In genomic region chr5:55712023-55712859, GRCh38 we compare ENCODE assay signal across 8 cellular contexts. TPM values are rescaled to one million over a fixed set of nuclear protein-coding genes. Genes with fewer than 3 reads are reported as not detected.
DNase-seq lines count a peak whose midpoint lies in the region; TF ChIP-seq lines count a peak whose summit lies in the region.

TSS of gene SLC38A9 (minus strand) at chr5:55712324. CDS start at chr5:55697958, 14,366 bp downstream.

- peaks cover 9% of the 10 kb centered on the region for H3K27me3 Mint-ChIP-seq in HFFc6 (ENCODE audit: insufficient read depth)
- peaks cover 10% of the 10 kb centered on the region for H3K27me3 Mint-ChIP-seq in activated naive CD4-positive, alpha-beta T cell treated with anti-CD3 and anti-CD28 coated beads, Interleukin-2, amount 10 ng/mL, durations not matched to agents 7 days and 5 days

- H3K9me3 Mint-ChIP-seq in HFFc6, result no peaks in the 10 kb centered on the region
- H3K9me3 Mint-ChIP-seq in activated naive CD4-positive, alpha-beta T cell treated with anti-CD3 and anti-CD28 coated beads, Interleukin-2, amount 10 ng/mL, durations not matched to agents 7 days and 5 days, result peaks cover 7% of the 10 kb centered on the region

- peaks cover 14% of the 10 kb centered on the region; the same call in 1 of the 2 replicates for H3K36me3 Mint-ChIP-seq in HFFc6 (ENCODE audit: low read depth)
- H3K36me3 Mint-ChIP-seq in activated naive CD4-positive, alpha-beta T cell treated with anti-CD3 and anti-CD28 coated beads, Interleukin-2, amount 10 ng/mL, durations not matched to agents 7 days and 5 days, result peaks cover 25% of the 10 kb centered on the region

- TF ChIP-seq POLR2A in NB4 (IDR thresholded peaks at IDR 0.05; ENCODE audit: extremely low read depth, insufficient read length), result peak; percentile 87

- H3K4me1 Mint-ChIP-seq in HFFc6 (ENCODE audit: low read depth), result peaks cover 31% of the 10 kb centered on the region
- peaks cover 43% of the 10 kb centered on the region for H3K4me1 Mint-ChIP-seq in activated naive CD4-positive, alpha-beta T cell treated with anti-CD3 and anti-CD28 coated beads, Interleukin-2, amount 10 ng/mL, durations not matched to agents 7 days and 5 days

- H3K4me3 ChIP-seq in NB4 (ENCODE audit: low read depth, low read length) (peak within 1 kb of the TSS; percentile 93), SK-N-MC (peak within 1 kb of the TSS; percentile 77)

- CTCF ChIA-PET in activated naive CD4-positive, alpha-beta T cell treated with anti-CD3 and anti-CD28 coated beads, Interleukin-2, amount 10 ng/mL, durations not matched to agents 7 days and 5 days (lab: Charles Lee), result interaction anchor here (1.1 to 1.2 kb wide), 2 partner anchors 158 to 271 kb away, joined by 3 to 4 read pairs; no protein-coding TSS in a partner anchor

- DNase-seq in GM04503 (ENCODE audit: low read depth), result peak; percentile 61
- peak; percentile 91 for DNase-seq in HFFc6
- DNase-seq in NB4 (ENCODE audit: low read depth), result peak; percentile 95
- peak; percentile 45 for DNase-seq in SK-N-MC (ENCODE audit: low read depth, low spot score)
- DNase-seq in activated naive CD4-positive, alpha-beta T cell treated with anti-CD3 and anti-CD28 coated beads, Interleukin-2, amount 10 ng/mL, durations not matched to agents 7 days and 5 days, result peak; percentile 97
- DNase-seq in glomerular endothelial cell (ENCODE audit: extremely low read depth, low read depth, low spot score), result peak; percentile 48
- DNase-seq in occipital lobe (lab: John Stamatoyannopoulos, UW), result peak; percentile 94

- H3K9me3 ChIP-seq in SK-N-MC (ENCODE audit: low read depth, low read length), result no peaks in the 10 kb centered on the region

- H3K36me3 ChIP-seq in SK-N-MC (ENCODE audit: insufficient read depth, low read length), result no peaks in the 10 kb centered on the region

- peak within 1 kb of the TSS; percentile 79 for H3K9ac ChIP-seq in SK-N-MC (ENCODE audit: insufficient read length)

- no peak within 1 kb of the TSS for H3K27ac ChIP-seq in SK-N-MC
- peak within 1 kb of the TSS; percentile 47 for H3K27ac ChIP-seq in temporal lobe (ENCODE audit: low read depth, low read length)

- peak within 1 kb of the TSS; percentile 89 for H3K27ac Mint-ChIP-seq in HFFc6
- H3K27ac Mint-ChIP-seq in activated naive CD4-positive, alpha-beta T cell treated with anti-CD3 and anti-CD28 coated beads, Interleukin-2, amount 10 ng/mL, durations not matched to agents 7 days and 5 days, result peak within 1 kb of the TSS; percentile 88

- H3K4me3 Mint-ChIP-seq in HFFc6, result peak within 1 kb of the TSS; percentile 99
- peak within 1 kb of the TSS; percentile 98 for H3K4me3 Mint-ChIP-seq in activated naive CD4-positive, alpha-beta T cell treated with anti-CD3 and anti-CD28 coated beads, Interleukin-2, amount 10 ng/mL, durations not matched to agents 7 days and 5 days

- no peak for TF ChIP-seq CTCF in HFFc6 (IDR thresholded peaks at IDR 0.05)
- no peak for TF ChIP-seq CTCF in NB4 (IDR thresholded peaks at IDR 0.05; ENCODE audit: low read depth, low read length)

RNA-seq across cellular contexts. Expression of gene SLC38A9, which starts in this region (rescaled TPM):
- total RNA-seq in HFFc6 (2021; fragmentation: NEBNext Ultra II Directional; extraction: Animal tissue kit (Norgen Biotek cat#: 25700)), result 10 to 100 TPM; 12.2 to 16.5 (median 13.2) TPM
- total RNA-seq in glomerular endothelial cell (17.1 and 52.9 TPM in 2 replicates), occipital lobe (101 TPM), temporal lobe (49.4 TPM)

Comparison
In these comparisons a context has a peak if more than half of its experiments do, and no peak if none do; other contexts are left out.
1. DNase-seq: peak in every context shown above with its lines; median percentile 97 in activated naive CD4-positive, alpha-beta T cell treated with anti-CD3 and anti-CD28 coated beads, Interleukin-2, amount 10 ng/mL, durations not matched to agents 7 days and 5 days; 95 in NB4; 94 in occipital lobe; 91 in HFFc6; 61 in GM04503; 48 in glomerular endothelial cell; 45 in SK-N-MC.